Comparison of ENCODE assay signal across 10 cellular contexts in genomic region chr1:9785406-9785805, GRCh38.
"Had no signal": no experiment of that assay in that cellular context is flagged by ENCODE, and none has a peak within 500 bp of the region (broad histone marks: within the 10 kb centered on the region; RNA-seq: fewer than 3 reads in every experiment).

No MANE protein-coding gene starts in this region.

- H3K27me3 ChIP-seq: esophagus muscularis mucosa, gastrocnemius medialis, tibial nerve, vagina had no signal

- H3K9me3 ChIP-seq: esophagus muscularis mucosa, gastrocnemius medialis, tibial nerve, vagina had no signal

- H3K36me3 Mint-ChIP-seq: stimulated activated memory B cell treated with anti-CD40 and anti-IgM and Interleukin-4, amounts not matched to agents 10 μg/mL and 1 μg/mL and 100 μg/mL, for 72 hours had no signal

- DNase-seq: activated CD8-positive, alpha-beta memory T cell treated with anti-CD3 and anti-CD28 coated beads, Interleukin-2, amount 10 ng/mL, durations not matched to agents 7 days and 5 days; activated gamma-delta T cell treated with Interleukin-2 at 50 U/mL for 16 hours; activated T-cell treated with anti-CD3 and anti-CD28 coated beads, Interleukin-2, amount 50 U/mL, for 24 hours; gastrocnemius medialis; mesendoderm had no signal

- H3K4me3 ChIP-seq: esophagus muscularis mucosa, gastrocnemius medialis, skin epidermis, tibial nerve, vagina had no signal

- H3K36me3 ChIP-seq: esophagus muscularis mucosa, gastrocnemius medialis, tibial nerve, vagina had no signal

- H3K27me3 Mint-ChIP-seq: activated CD8-positive, alpha-beta memory T cell treated with anti-CD3 and anti-CD28 coated beads, Interleukin-2, amount 10 ng/mL, durations not matched to agents 7 days and 5 days; activated T-cell treated with anti-CD3 and anti-CD28 coated beads, Interleukin-2, amount 50 U/mL, for 24 hours; stimulated activated memory B cell treated with anti-CD40 and anti-IgM and Interleukin-4, amounts not matched to agents 10 μg/mL and 1 μg/mL and 100 μg/mL, for 72 hours had no signal

- H3K9me3 Mint-ChIP-seq: activated T-cell treated with anti-CD3 and anti-CD28 coated beads, Interleukin-2, amount 50 U/mL, for 24 hours; stimulated activated memory B cell treated with anti-CD40 and anti-IgM and Interleukin-4, amounts not matched to agents 10 μg/mL and 1 μg/mL and 100 μg/mL, for 72 hours had no signal

- ATAC-seq: activated CD8-positive, alpha-beta memory T cell treated with anti-CD3 and anti-CD28 coated beads, Interleukin-2, amount 10 ng/mL, durations not matched to agents 7 days and 5 days; gastrocnemius medialis; stimulated activated memory B cell treated with anti-CD40 and anti-IgM and Interleukin-4, amounts not matched to agents 10 μg/mL and 1 μg/mL and 100 μg/mL, for 72 hours had no signal

- H3K4me3 Mint-ChIP-seq: activated CD8-positive, alpha-beta memory T cell treated with anti-CD3 and anti-CD28 coated beads, Interleukin-2, amount 10 ng/mL, durations not matched to agents 7 days and 5 days; activated T-cell treated with anti-CD3 and anti-CD28 coated beads, Interleukin-2, amount 50 U/mL, for 24 hours; stimulated activated memory B cell treated with anti-CD40 and anti-IgM and Interleukin-4, amounts not matched to agents 10 μg/mL and 1 μg/mL and 100 μg/mL, for 72 hours had no signal

- H3K27ac Mint-ChIP-seq: activated CD8-positive, alpha-beta memory T cell treated with anti-CD3 and anti-CD28 coated beads, Interleukin-2, amount 10 ng/mL, durations not matched to agents 7 days and 5 days; activated T-cell treated with anti-CD3 and anti-CD28 coated beads, Interleukin-2, amount 50 U/mL, for 24 hours; stimulated activated memory B cell treated with anti-CD40 and anti-IgM and Interleukin-4, amounts not matched to agents 10 μg/mL and 1 μg/mL and 100 μg/mL, for 72 hours had no signal

- H3K4me1 ChIP-seq: gastrocnemius medialis, tibial nerve had no signal

- H3K27ac ChIP-seq: esophagus muscularis mucosa, gastrocnemius medialis, skin epidermis, tibial nerve, vagina had no signal
